In the genomic region with DNA sequence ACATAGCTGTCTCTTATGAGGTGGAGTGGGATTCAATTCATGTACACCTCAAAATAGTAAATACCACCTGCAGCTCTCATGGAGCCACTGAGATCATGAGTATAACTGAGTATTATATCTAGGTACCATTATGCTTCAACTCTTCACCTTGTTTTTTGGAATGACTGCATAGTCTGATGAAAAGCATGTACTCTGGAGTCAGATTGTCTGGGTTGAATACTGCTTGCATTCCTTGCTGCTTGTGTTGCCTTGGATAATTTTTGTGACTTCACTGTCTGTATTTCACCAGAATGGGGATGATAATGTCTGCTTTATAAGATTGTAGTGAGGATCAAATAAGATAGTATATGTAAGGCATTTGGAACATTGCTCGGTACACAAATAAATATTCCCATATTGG, we compare ENCODE assay signal across 1 cellular context.
TF ChIP-seq lines count a peak whose summit lies in the region.

No MANE protein-coding gene starts in this region.

TF ChIP-seq in SK-N-SH, 30 proteins besides CTCF, POLR2A, EP300 and RAD21:
- TF ChIP-seq, protein P1, sequence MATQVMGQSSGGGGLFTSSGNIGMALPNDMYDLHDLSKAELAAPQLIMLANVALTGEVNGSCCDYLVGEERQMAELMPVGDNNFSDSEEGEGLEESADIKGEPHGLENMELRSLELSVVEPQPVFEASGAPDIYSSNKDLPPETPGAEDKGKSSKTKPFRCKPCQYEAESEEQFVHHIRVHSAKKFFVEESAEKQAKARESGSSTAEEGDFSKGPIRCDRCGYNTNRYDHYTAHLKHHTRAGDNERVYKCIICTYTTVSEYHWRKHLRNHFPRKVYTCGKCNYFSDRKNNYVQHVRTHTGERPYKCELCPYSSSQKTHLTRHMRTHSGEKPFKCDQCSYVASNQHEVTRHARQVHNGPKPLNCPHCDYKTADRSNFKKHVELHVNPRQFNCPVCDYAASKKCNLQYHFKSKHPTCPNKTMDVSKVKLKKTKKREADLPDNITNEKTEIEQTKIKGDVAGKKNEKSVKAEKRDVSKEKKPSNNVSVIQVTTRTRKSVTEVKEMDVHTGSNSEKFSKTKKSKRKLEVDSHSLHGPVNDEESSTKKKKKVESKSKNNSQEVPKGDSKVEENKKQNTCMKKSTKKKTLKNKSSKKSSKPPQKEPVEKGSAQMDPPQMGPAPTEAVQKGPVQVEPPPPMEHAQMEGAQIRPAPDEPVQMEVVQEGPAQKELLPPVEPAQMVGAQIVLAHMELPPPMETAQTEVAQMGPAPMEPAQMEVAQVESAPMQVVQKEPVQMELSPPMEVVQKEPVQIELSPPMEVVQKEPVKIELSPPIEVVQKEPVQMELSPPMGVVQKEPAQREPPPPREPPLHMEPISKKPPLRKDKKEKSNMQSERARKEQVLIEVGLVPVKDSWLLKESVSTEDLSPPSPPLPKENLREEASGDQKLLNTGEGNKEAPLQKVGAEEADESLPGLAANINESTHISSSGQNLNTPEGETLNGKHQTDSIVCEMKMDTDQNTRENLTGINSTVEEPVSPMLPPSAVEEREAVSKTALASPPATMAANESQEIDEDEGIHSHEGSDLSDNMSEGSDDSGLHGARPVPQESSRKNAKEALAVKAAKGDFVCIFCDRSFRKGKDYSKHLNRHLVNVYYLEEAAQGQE (IDR thresholded peaks at IDR 0.05; ENCODE audit: low read depth, low read length) = no peak
